In the genomic region with DNA sequence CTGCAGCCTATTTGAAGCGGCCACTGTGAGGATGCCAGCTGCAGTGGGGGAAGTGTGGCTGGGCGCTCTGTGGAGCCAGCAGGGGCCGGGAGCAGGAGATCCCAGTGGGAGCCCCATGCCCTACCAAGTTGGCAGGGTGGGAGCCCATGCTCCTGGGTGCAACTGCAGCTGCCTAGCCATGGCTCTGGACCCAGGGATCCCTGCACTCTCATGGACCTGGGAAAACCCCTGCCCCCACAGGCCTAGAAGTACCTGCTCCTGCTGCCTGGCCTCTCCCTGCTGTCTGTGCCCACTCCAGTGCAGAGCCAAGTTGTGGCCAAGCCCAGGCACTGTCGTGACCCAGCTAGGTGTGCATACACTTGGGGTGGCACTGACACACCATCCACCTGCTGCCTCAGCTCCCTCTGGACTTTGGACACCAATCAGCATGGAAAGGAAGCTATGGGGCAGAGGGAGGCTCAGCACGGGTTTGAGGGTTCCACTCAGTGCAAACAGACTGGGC, we compare ENCODE assay signal across 19 cellular contexts.
"Had no signal": no experiment of that assay in that cellular context is flagged by ENCODE, and none has a peak within 500 bp of the region (broad histone marks: within the 10 kb centered on the region; RNA-seq: fewer than 3 reads in every experiment).

No MANE protein-coding gene starts in this region.

- FAIRE-seq: endometrium, frontal cortex, urothelium cell line had no signal

- H3K27me3 ChIP-seq: ovary, sigmoid colon, stomach, thyroid gland had no signal

- H3K9me3 ChIP-seq: psoas muscle, sigmoid colon, thyroid gland had no signal

- DNase-seq: dermis blood vessel endothelial cell; effector memory CD8-positive, alpha-beta T cell; midbrain; naive thymus-derived CD4-positive, alpha-beta T cell; occipital lobe; ovary; psoas muscle; sigmoid colon; stimulated activated CD4-positive, alpha-beta T cell treated with anti-CD3 and anti-CD28 coated beads, Interleukin-2, amount 100 ng/mL, for 24 hours; stimulated activated CD4-positive, alpha-beta T cell treated with anti-CD3 and anti-CD28 coated beads, Interleukin-4, amount 100 ng/mL, for 24 hours; stimulated activated naive CD4-positive, alpha-beta T cell treated with Interleukin-2 at 50 U/mL for 16 hours; stomach; thyroid gland had no signal

- H3K36me3 ChIP-seq: ovary, sigmoid colon, stomach, thyroid gland had no signal

- ATAC-seq: effector memory CD8-positive, alpha-beta T cell; left lobe of liver; naive thymus-derived CD4-positive, alpha-beta T cell had no signal

- H3K4me1 ChIP-seq: psoas muscle, sigmoid colon, stomach, thyroid gland had no signal

- H3K4me3 ChIP-seq: coronary artery, lung, ovary, psoas muscle, sigmoid colon, stomach, thyroid gland had no signal

- H3K27ac ChIP-seq: coronary artery, ovary, psoas muscle, sigmoid colon, stomach, thyroid gland had no signal
